In the genomic region with DNA sequence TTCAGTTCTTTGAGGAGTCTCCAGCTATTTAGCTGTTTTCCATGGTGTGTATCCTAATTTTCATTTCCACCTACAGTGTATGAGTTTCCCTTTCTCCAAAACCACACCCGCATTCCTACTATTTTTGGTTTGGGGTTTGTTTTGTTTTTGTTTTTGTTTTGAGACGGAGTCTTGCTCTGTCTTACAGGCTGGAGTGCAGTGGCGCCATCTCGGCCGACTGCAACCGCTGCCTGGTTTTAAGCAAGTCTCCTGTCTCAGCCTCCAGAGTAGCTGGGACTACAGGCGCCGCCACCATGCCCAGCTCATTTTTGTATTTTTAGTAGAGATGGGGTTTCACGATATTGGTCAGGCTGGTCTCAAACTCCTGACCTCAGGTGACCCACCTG, we compare ENCODE assay signal across 8 cellular contexts.
DNase-seq lines count a peak whose midpoint lies in the region; ATAC-seq and TF ChIP-seq lines count a peak whose summit lies in the region.
"Not testable (repeated sequence)": the region's sequence is repeated elsewhere in the genome, so short reads cannot be mapped to it uniquely, and the experiment has no call there.

No MANE protein-coding gene starts in this region.

- not testable (repeated sequence) for H3K9me2 ChIP-seq in HCT116 (ENCODE audit: insufficient read depth)

- not testable (repeated sequence) for H3K9me3 ChIP-seq in HCT116 (ENCODE audit: control insufficient read depth in 1 of 2, insufficient read depth in 1 of 2, low read depth in 1 of 2, low read length in 2 of 2); neuron (ENCODE audit: low read length); uterus

- not testable (repeated sequence) for TF ChIP-seq CTCF in HCT116 (IDR thresholded peaks at IDR 0.05 in 2 of 3, conservative IDR thresholded peaks at IDR 0.05 in 1 of 3; ENCODE audit: borderline replicate concordance in 1 of 3, insufficient read depth in 1 of 3, low read depth in 2 of 3, low read length in 2 of 3); brain (conservative IDR thresholded peaks at IDR 0.05); uterus (IDR thresholded peaks at IDR 0.05)

- not testable (repeated sequence) for H3K9me3 Mint-ChIP-seq in IgD-negative memory B cell
- H3K9me3 Mint-ChIP-seq in brain = peaks cover 0 to 12% (median 0%) of the 10 kb centered on the region in 5 experiments

- CTCF ChIA-PET in HCT116 (lab: Charles Lee) = interaction anchor here (1.0 to 1.8 kb wide), 7 partner anchors 8 to 529 kb away, joined by 3 to 12 read pairs (median 4); no protein-coding TSS in a partner anchor

- H3K27ac Mint-ChIP-seq in IgD-negative memory B cell (peak overlapping the region; percentile 23 to 32 (median 31)), brain (peak overlapping the region; percentile 45 to 96 (median 91))

- H4K20me1 ChIP-seq in HCT116 (ENCODE audit: insufficient read depth) = not testable (repeated sequence)

- RAD21 ChIA-PET in HCT116 (lab: Charles Lee; ENCODE audit: low non-redundant PET in 1 of 2, low total read pairs in 2 of 2, uncharacterized antibody in 2 of 2, unreplicated experiment in 2 of 2) = not testable (repeated sequence)

- BruUV-seq in HCT116 (replicated peaks; lab: Mats Ljungman, UMichigan) = not testable (repeated sequence)

- peaks cover 6 to 12% of the 10 kb centered on the region in 2 experiments; a peak in 2 of 4 replicates for H3K4me1 ChIP-seq in HCT116 (ENCODE audit: control insufficient read depth in 1 of 2, insufficient read depth in 2 of 2, low read length in 2 of 2)
- not testable (repeated sequence) for H3K4me1 ChIP-seq in neuron (ENCODE audit: insufficient read depth, low read length); uterus

- H3K27me3 ChIP-seq in HCT116 (ENCODE audit: insufficient read depth, low read length); neuron (ENCODE audit: insufficient read depth, low read length); uterus: not testable (repeated sequence)

- H3K36me3 ChIP-seq in HCT116 (ENCODE audit: control insufficient read depth in 1 of 2, insufficient read depth in 2 of 2, low read length in 2 of 2); neuron (ENCODE audit: insufficient read depth, low read length); uterus: not testable (repeated sequence)

- TF ChIP-seq RAD21 in HCT116 (IDR thresholded peaks at IDR 0.05; ENCODE audit: low read depth) = peak; percentile 1; the same call in 1 of the 2 replicates

- DNase-seq in HCT116 (ENCODE audit: low read depth, low spot score) = peak; percentile 16
- not testable (repeated sequence) for DNase-seq in left cardiac atrium, uterus

- H3K27ac ChIP-seq in HCT116 (ENCODE audit: low read depth, low read length) = peak overlapping the region; percentile 62
- H3K27ac ChIP-seq in uterus = peak overlapping the region; percentile 90 to 92

- H3K27me3 Mint-ChIP-seq in IgD-negative memory B cell = not testable (repeated sequence)
- H3K27me3 Mint-ChIP-seq in brain = peaks cover 14% of the 10 kb centered on the region

- ATAC-seq in GM18498 (IDR thresholded peaks at IDR 0.05; ENCODE audit: unreplicated experiment) (peak; percentile 32), HCT116 (peak; percentile 47), SK-N-SH treated with all-trans-retinoic acid at 6 μM for 48 hours (peak; percentile 70), left cardiac atrium (peak; percentile 33 to 65)

- H3K4me1 Mint-ChIP-seq in IgD-negative memory B cell (peaks cover 16 to 27% (median 22%) of the 10 kb centered on the region in 3 donors), brain (peaks cover 68% of the 10 kb centered on the region)

- H3K9ac ChIP-seq in HCT116 (ENCODE audit: low read length) = peak overlapping the region; percentile 71

- intact Hi-C loops in HCT116 (cut with micrococcal nuclease); left cardiac atrium (cut with DNase I); uterus (cut with DNase I; ENCODE audit: low total_unique reads): not testable (repeated sequence)

- not testable (repeated sequence) for H3K79me2 ChIP-seq in HCT116 (ENCODE audit: insufficient read depth, low read length)

- H2AFZ ChIP-seq in HCT116 (ENCODE audit: low read depth, low read length, poor library complexity, severe bottlenecking) = peak overlapping the region; percentile 84
- H2AFZ ChIP-seq in neuron (ENCODE audit: low read depth, low read length) = peak overlapping the region; percentile 88

- H3K4me3 Mint-ChIP-seq in IgD-negative memory B cell = peak overlapping the region; percentile 84 to 97 (median 94)
- H3K4me3 Mint-ChIP-seq in brain = peak overlapping the region; percentile 92 to 99 (median 96)

- POLR2A ChIA-PET in HCT116 (lab: Charles Lee) = interaction anchor here (1.1 to 1.7 kb wide), 2 partner anchors 9 to 14 kb away, joined by 3 to 8 read pairs; no protein-coding TSS in a partner anchor

- H3K4me3 ChIP-seq in HCT116 (replicated peaks in 1 of 2; ENCODE audit: low read depth in 1 of 2, low read length in 2 of 2) (peak overlapping the region; percentile 62 to 77), neuron (ENCODE audit: low read length) (peak overlapping the region; percentile 84), uterus (peak overlapping the region; percentile 61 to 68)

- not testable (repeated sequence) for TF ChIP-seq POLR2A in HCT116 (IDR thresholded peaks at IDR 0.05; ENCODE audit: borderline replicate concordance, extremely low read depth, insufficient read depth, insufficient read length); uterus (IDR thresholded peaks at IDR 0.05)

- not testable (repeated sequence) for H3K36me3 Mint-ChIP-seq in IgD-negative memory B cell
- peaks cover 36% of the 10 kb centered on the region for H3K36me3 Mint-ChIP-seq in brain

- H3K4me2 ChIP-seq in HCT116 (ENCODE audit: low read length) = peak overlapping the region; percentile 90
